In genomic region chr15:68078365-68078764, GRCh38 we compare ENCODE assay signal across 30 cellular contexts. TPM values are rescaled to one million over a fixed set of nuclear protein-coding genes. Genes with fewer than 3 reads are reported as not detected.
A peak's percentile ranks its signal among the peaks of the same experiment; 100 is the strongest.
DNase-seq lines count a peak whose midpoint lies in the region; ATAC-seq and TF ChIP-seq lines count a peak whose summit lies in the region.
"Had no signal": no experiment of that assay in that cellular context is flagged by ENCODE, and none has a peak within 500 bp of the region (broad histone marks: within the 10 kb centered on the region; RNA-seq: fewer than 3 reads in every experiment).

No MANE protein-coding gene starts in this region.

- peak overlapping the region; percentile 0 for H3K4me3 Mint-ChIP-seq in CD4-positive, alpha-beta T cell
- no peak overlapping the region for H3K4me3 Mint-ChIP-seq in chondrocyte (ENCODE audit: unreplicated experiment)
- no peak overlapping the region for H3K4me3 Mint-ChIP-seq in nephron
- H3K4me3 Mint-ChIP-seq: activated B cell treated with CpG ODN at 0.5 μM for 24 hours; activated T-cell treated with anti-CD3 and anti-CD28 coated beads, Interleukin-2, amount 50 U/mL, for 72 hours; GM23338 had no signal

- H3K27ac Mint-ChIP-seq in CD4-positive, alpha-beta T cell = peak overlapping the region; percentile 4
- peak overlapping the region; percentile 38 for H3K27ac Mint-ChIP-seq in chondrocyte (ENCODE audit: unreplicated experiment)
- H3K27ac Mint-ChIP-seq in nephron = peak overlapping the region in 2 of 3 experiments; percentile 4 to 5
- H3K27ac Mint-ChIP-seq: activated B cell treated with CpG ODN at 0.5 μM for 24 hours; activated T-cell treated with anti-CD3 and anti-CD28 coated beads, Interleukin-2, amount 50 U/mL, for 72 hours; GM23338; T-cell had no signal

- H3K9me2 ChIP-seq in Loucy (replicated peaks; ENCODE audit: low read depth, low read length) = no peaks in the 10 kb centered on the region

- no peaks in the 10 kb centered on the region for H3K9me3 Mint-ChIP-seq in CD4-positive, alpha-beta T cell
- no peaks in the 10 kb centered on the region for H3K9me3 Mint-ChIP-seq in chondrocyte (ENCODE audit: low read depth)
- H3K9me3 Mint-ChIP-seq in nephron = no peaks in the 10 kb centered on the region
- H3K9me3 Mint-ChIP-seq: activated B cell treated with CpG ODN at 0.5 μM for 24 hours; activated T-cell treated with anti-CD3 and anti-CD28 coated beads, Interleukin-2, amount 50 U/mL, for 72 hours; GM23338; T-cell had no signal

- no peaks in the 10 kb centered on the region for H3K27me3 Mint-ChIP-seq in CD4-positive, alpha-beta T cell
- H3K27me3 Mint-ChIP-seq in chondrocyte (ENCODE audit: low read depth) = no peaks in the 10 kb centered on the region
- no peaks in the 10 kb centered on the region for H3K27me3 Mint-ChIP-seq in nephron (ENCODE audit: low read depth)
- H3K27me3 Mint-ChIP-seq: activated B cell treated with CpG ODN at 0.5 μM for 24 hours, T-cell had no signal

- DNase-seq in CD4-positive, alpha-beta T cell = no peak
- DNase-seq in chondrocyte (ENCODE audit: low spot score) = no peak
- DNase-seq in epidermal melanocyte (ENCODE audit: insufficient read length, low spot score) = no peak
- DNase-seq in DMS53 treated with DMSO at 0.1 percent for 48 hours (lab: John Stamatoyannopoulos, UW; ENCODE audit: unreplicated experiment) = no peak
- no peak for DNase-seq in NCI-H524 treated with DMSO at 0.1 percent for 48 hours (lab: John Stamatoyannopoulos, UW)
- DNase-seq: activated B cell treated with CpG ODN at 0.5 μM for 24 hours; activated naive CD4-positive, alpha-beta T cell; activated T-cell treated with anti-CD3 and anti-CD28 coated beads, Interleukin-2, amount 50 U/mL, for 72 hours; anterior cingulate cortex; C1 segment of cervical spinal cord; colonic mucosa; COR-L47; DMS53; effector CD8-positive, alpha-beta T cell; erythroblast; left lung; mesenchymal stem cell; NCI-H1092; NCI-H1694; NCI-H446; occipital lobe; RPMI8226; SJCRH30; stimulated activated CD4-positive, alpha-beta T cell treated with anti-CD3 and anti-CD28 coated beads, Interleukin-4, amount 100 ng/mL, for 24 hours; T-cell; upper lobe of left lung had no signal

- H3K9ac ChIP-seq in Loucy (ENCODE audit: low read depth, low read length, poor library complexity, severe bottlenecking) = no peak overlapping the region

- no peak overlapping the region for H2AFZ ChIP-seq in Loucy (ENCODE audit: low read length)
- H2AFZ ChIP-seq: GM23338 had no signal

- H3K4me3 ChIP-seq in Loucy (ENCODE audit: low read length, poor library complexity, severe bottlenecking) = no peak overlapping the region
- H3K4me3 ChIP-seq: colonic mucosa, GM23338, left lung, prostate gland, SJCRH30, upper lobe of left lung had no signal

- H3K9me3 ChIP-seq in CD4-positive, alpha-beta T cell (ENCODE audit: control insufficient read depth, low read length) = no peaks in the 10 kb centered on the region
- no peaks in the 10 kb centered on the region for H3K9me3 ChIP-seq in Loucy (ENCODE audit: insufficient read depth, low read depth, low read length)
- H3K9me3 ChIP-seq: colonic mucosa, left lung, prostate gland, SJCRH30, upper lobe of left lung had no signal

- POLR2A ChIA-PET in CD4-positive, alpha-beta T cell (lab: Charles Lee) = interaction anchor here (2.6 kb wide), 1 partner anchor 23 kb away, joined by 7 read pairs; no protein-coding TSS in a partner anchor

- H3K79me2 ChIP-seq in Loucy (ENCODE audit: insufficient read depth, low read length) = peaks cover 99% of the 10 kb centered on the region

- H3K4me1 Mint-ChIP-seq in CD4-positive, alpha-beta T cell (ENCODE audit: low read depth) = peaks cover 91% of the 10 kb centered on the region
- H3K4me1 Mint-ChIP-seq in chondrocyte (ENCODE audit: low read depth) = peaks cover 63% of the 10 kb centered on the region
- peaks cover 45% of the 10 kb centered on the region for H3K4me1 Mint-ChIP-seq in nephron

- H4K20me1 ChIP-seq in Loucy (ENCODE audit: insufficient read depth, low read length, poor library complexity, severe bottlenecking) = peaks cover 80% of the 10 kb centered on the region

- intact Hi-C loops in CD4-positive, alpha-beta T cell (cut with DNase I, micrococcal nuclease) = loop anchor here in 1 of 2 experiments (5.0 kb wide), 1 partner anchor 39 kb away; no protein-coding TSS in a partner anchor

- no peak for ATAC-seq in CD4-positive, alpha-beta T cell (ENCODE audit: poor library complexity)
- ATAC-seq: activated T-cell treated with anti-CD3 and anti-CD28 coated beads, Interleukin-2, amount 50 U/mL, for 72 hours; left lung had no signal

- H3K36me3 Mint-ChIP-seq in CD4-positive, alpha-beta T cell (ENCODE audit: low read depth) = peaks cover 5% of the 10 kb centered on the region
- no peaks in the 10 kb centered on the region for H3K36me3 Mint-ChIP-seq in chondrocyte (ENCODE audit: low read depth)
- peaks cover 7% of the 10 kb centered on the region for H3K36me3 Mint-ChIP-seq in nephron (ENCODE audit: low read depth)
- H3K36me3 Mint-ChIP-seq: T-cell had no signal

- H3F3A ChIP-seq in Loucy (ENCODE audit: low read depth) = no peaks in the 10 kb centered on the region

- H3K36me3 ChIP-seq in Loucy (ENCODE audit: insufficient read depth, low read length) = no peaks in the 10 kb centered on the region
- H3K36me3 ChIP-seq: colonic mucosa, left lung, prostate gland, upper lobe of left lung had no signal

- no peak for TF ChIP-seq CTCF in CD4-positive, alpha-beta T cell (IDR thresholded peaks at IDR 0.05)
- no peak for TF ChIP-seq CTCF in Loucy (conservative IDR thresholded peaks at IDR 0.05; ENCODE audit: low read length)
- no peak for TF ChIP-seq CTCF in chondrocyte (IDR thresholded peaks at IDR 0.05)
- TF ChIP-seq CTCF in nephron (IDR thresholded peaks at IDR 0.05; ENCODE audit: unreplicated experiment in 3 of 3) = no peak

- H3K4me2 ChIP-seq in Loucy (ENCODE audit: low read depth, low read length, poor library complexity, severe bottlenecking) = peak overlapping the region; percentile 4

- CTCF ChIA-PET in CD4-positive, alpha-beta T cell (lab: Charles Lee) = no interaction called here

- no peaks in the 10 kb centered on the region for H3K27me3 ChIP-seq in CD4-positive, alpha-beta T cell (ENCODE audit: control insufficient read depth, insufficient read depth, low read length)
- H3K27me3 ChIP-seq in Loucy (ENCODE audit: insufficient read depth, low read length, poor library complexity, severe bottlenecking) = no peaks in the 10 kb centered on the region
- H3K27me3 ChIP-seq: colonic mucosa, left lung, upper lobe of left lung had no signal

- peaks cover 40% of the 10 kb centered on the region for H3K4me1 ChIP-seq in Loucy (ENCODE audit: insufficient read depth, low read length, poor library complexity, severe bottlenecking)
- H3K4me1 ChIP-seq: colonic mucosa, prostate gland, SJCRH30 had no signal

- H3K27ac ChIP-seq in CD4-positive, alpha-beta T cell (ENCODE audit: low read depth, low read length) = no peak overlapping the region
- H3K27ac ChIP-seq: colonic mucosa, left lung, prostate gland, SJCRH30, upper lobe of left lung had no signal

RNA-seq across cellular contexts. Expression of gene PIAS1, which starts 24.2 kb away (rescaled TPM):
- total RNA-seq in CD4-positive, alpha-beta T cell = 10 to 100 TPM; 73.1 to 74.8 TPM
- 30.8 to 39.1 TPM (median 32.6 TPM) in 3 replicates for total RNA-seq in chondrocyte
